Comparison of ENCODE assay signal across 8 cellular contexts in the genomic region with DNA sequence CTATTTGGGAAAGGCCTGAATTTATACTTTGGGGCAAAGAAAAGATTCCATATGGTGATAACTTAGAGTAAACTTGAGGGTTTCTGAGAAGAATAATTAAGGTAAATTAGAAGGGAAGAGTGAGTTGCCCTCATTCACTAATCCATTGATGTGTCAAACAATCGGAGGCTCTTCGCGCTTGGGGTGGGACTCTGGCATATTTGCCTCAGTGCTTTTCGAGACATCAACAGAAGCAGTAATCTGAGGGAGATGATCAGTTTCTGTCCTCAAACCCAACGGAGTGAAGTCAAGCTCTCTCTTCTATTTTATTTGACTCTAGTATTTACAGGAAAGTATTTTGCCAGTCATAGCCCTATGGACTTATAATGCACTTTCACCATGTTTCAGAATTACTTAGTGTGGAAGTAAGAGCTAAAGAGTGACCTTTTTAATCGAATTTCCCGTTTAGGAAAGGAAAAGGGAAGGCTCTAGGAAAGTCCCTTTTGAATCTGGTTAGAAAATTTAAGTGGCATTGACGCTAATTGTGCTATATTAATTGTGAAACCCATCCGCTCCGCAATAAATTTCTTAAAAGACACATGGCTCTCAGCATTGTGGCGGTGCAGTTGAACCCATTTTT. TPM values are rescaled to one million over a fixed set of nuclear protein-coding genes. Genes with fewer than 3 reads are reported as not detected.
A peak's percentile ranks its signal among the peaks of the same experiment; 100 is the strongest.
DNase-seq lines count a peak whose midpoint lies in the region; ATAC-seq lines count a peak whose summit lies in the region.

No MANE protein-coding gene starts in this region.

- H3K4me3 ChIP-seq in iPS-20b (ENCODE audit: low read length) = peak overlapping the region; percentile 100

- DNase-seq in activated T-cell treated with anti-CD3 and anti-CD28 coated beads, Interleukin-2, amount 50 U/mL, for 4 hours = no peak
- no peak for DNase-seq in activated T-cell treated with anti-CD3 and anti-CD28 coated beads, Interleukin-2, amount 50 U/mL, for 1 hour
- peak in 1 of 2 donors; percentile 18 for DNase-seq in activated T-cell treated with anti-CD3 and anti-CD28 coated beads, Interleukin-2, amount 50 U/mL, for 72 hours
- peak; percentile 24 for DNase-seq in stimulated activated naive CD8-positive, alpha-beta T cell treated with anti-CD3 and anti-CD28 coated beads, Interleukin-15, Interleukin-2, amounts not matched to agents 100 U/mL and 50 U/mL, for 24 hours
- DNase-seq in SHP77 treated with DMSO at 0.1 percent for 48 hours (lab: John Stamatoyannopoulos, UW) (no peak), anterior cingulate cortex (lab: John Stamatoyannopoulos, UW) (no peak), AG08395 (ENCODE audit: low spot score) (no peak)

- peak overlapping the region; percentile 98 for H3K4me3 Mint-ChIP-seq in activated T-cell treated with anti-CD3 and anti-CD28 coated beads, Interleukin-2, amount 50 U/mL, for 4 hours
- peak overlapping the region; percentile 81 to 100 for H3K4me3 Mint-ChIP-seq in activated T-cell treated with anti-CD3 and anti-CD28 coated beads, Interleukin-2, amount 50 U/mL, for 72 hours

- no peak overlapping the region for H3K27ac ChIP-seq in iPS-20b (ENCODE audit: low read length)

- H3K27me3 ChIP-seq in iPS-20b (ENCODE audit: insufficient read depth, low read length) = no peaks in the 10 kb centered on the region

- no peaks in the 10 kb centered on the region for H3K9me3 Mint-ChIP-seq in activated T-cell treated with anti-CD3 and anti-CD28 coated beads, Interleukin-2, amount 50 U/mL, for 4 hours
- H3K9me3 Mint-ChIP-seq in activated T-cell treated with anti-CD3 and anti-CD28 coated beads, Interleukin-2, amount 50 U/mL, for 72 hours = no peaks in the 10 kb centered on the region

- H3K4me1 ChIP-seq in iPS-20b (ENCODE audit: insufficient read depth, low read length) = peaks cover 7% of the 10 kb centered on the region

- ATAC-seq in activated T-cell treated with anti-CD3 and anti-CD28 coated beads, Interleukin-2, amount 50 U/mL, for 4 hours = no peak
- ATAC-seq in activated T-cell treated with anti-CD3 and anti-CD28 coated beads, Interleukin-2, amount 50 U/mL, for 72 hours (replicated peaks in 1 of 2) = no peak
- no peak for ATAC-seq in stimulated activated naive CD8-positive, alpha-beta T cell treated with anti-CD3 and anti-CD28 coated beads, Interleukin-15, Interleukin-2, amounts not matched to agents 100 U/mL and 50 U/mL, for 24 hours

- no peaks in the 10 kb centered on the region for H3K27me3 Mint-ChIP-seq in activated T-cell treated with anti-CD3 and anti-CD28 coated beads, Interleukin-2, amount 50 U/mL, for 4 hours (ENCODE audit: low read depth)
- no peaks in the 10 kb centered on the region for H3K27me3 Mint-ChIP-seq in activated T-cell treated with anti-CD3 and anti-CD28 coated beads, Interleukin-2, amount 50 U/mL, for 72 hours (ENCODE audit: low read depth)

- peak overlapping the region; percentile 98 for H3K27ac Mint-ChIP-seq in activated T-cell treated with anti-CD3 and anti-CD28 coated beads, Interleukin-2, amount 50 U/mL, for 72 hours

- peak overlapping the region; percentile 97 for H3K9ac ChIP-seq in iPS-20b (ENCODE audit: low read depth, low read length)

- H3K4me1 Mint-ChIP-seq in activated T-cell treated with anti-CD3 and anti-CD28 coated beads, Interleukin-2, amount 50 U/mL, for 4 hours (ENCODE audit: low read depth) = peaks cover 33% of the 10 kb centered on the region
- peaks cover 46% of the 10 kb centered on the region for H3K4me1 Mint-ChIP-seq in activated T-cell treated with anti-CD3 and anti-CD28 coated beads, Interleukin-2, amount 50 U/mL, for 72 hours (ENCODE audit: low read depth)

- peaks cover 3% of the 10 kb centered on the region for H3K36me3 Mint-ChIP-seq in activated T-cell treated with anti-CD3 and anti-CD28 coated beads, Interleukin-2, amount 50 U/mL, for 4 hours (ENCODE audit: insufficient read depth)
- peaks cover 8 to 16% of the 10 kb centered on the region in 2 donors for H3K36me3 Mint-ChIP-seq in activated T-cell treated with anti-CD3 and anti-CD28 coated beads, Interleukin-2, amount 50 U/mL, for 72 hours (ENCODE audit: insufficient read depth in 2 of 2)

- H3K9me3 ChIP-seq in iPS-20b (ENCODE audit: insufficient read depth, low read depth, low read length) = no peaks in the 10 kb centered on the region

- peaks cover 10% of the 10 kb centered on the region; the same call in 1 of the 2 replicates for H3K36me3 ChIP-seq in iPS-20b (ENCODE audit: insufficient read depth, low read depth, low read length)

RNA-seq across cellular contexts. Expression of a gene that starts 1.3 kb away (rescaled TPM):
- total RNA-seq in activated T-cell treated with anti-CD3 and anti-CD28 coated beads, Interleukin-2, amount 50 U/mL, for 4 hours = 100 to 1,000 TPM; 135 to 155 (median 146) TPM
- 100 to 1,000 TPM; 137 to 147 TPM for total RNA-seq in activated T-cell treated with anti-CD3 and anti-CD28 coated beads, Interleukin-2, amount 50 U/mL, for 72 hours

RNA-seq across cellular contexts. Expression of a gene that starts 52.9 kb away (rescaled TPM):
- 1 to 10 TPM; 1.1 to 2.2 (median 1.7) TPM for total RNA-seq in activated T-cell treated with anti-CD3 and anti-CD28 coated beads, Interleukin-2, amount 50 U/mL, for 4 hours
- total RNA-seq in activated T-cell treated with anti-CD3 and anti-CD28 coated beads, Interleukin-2, amount 50 U/mL, for 72 hours = 1 to 10 TPM; 4.0 to 4.2 TPM
